Comparison of ENCODE assay signal across 22 cellular contexts in genomic region chr7:29815181-29816105, GRCh38. TPM values are rescaled to one million over a fixed set of nuclear protein-coding genes. Genes with fewer than 3 reads are reported as not detected.
DNase-seq lines count a peak whose midpoint lies in the region; ATAC-seq lines count a peak whose summit lies in the region.
"Had no signal": no experiment of that assay in that cellular context is flagged by ENCODE, and none has a peak within 500 bp of the region (broad histone marks: within the 10 kb centered on the region; RNA-seq: fewer than 3 reads in every experiment).

No MANE protein-coding gene starts in this region.

- ATAC-seq in HG02610 (IDR thresholded peaks at IDR 0.05; ENCODE audit: unreplicated experiment), result no peak
- no peak for ATAC-seq in activated naive CD4-positive, alpha-beta T cell treated with anti-CD3 and anti-CD28 coated beads, Interleukin-2, amount 50 U/mL, for 72 hours

- no peaks in the 10 kb centered on the region for H3K36me3 Mint-ChIP-seq in activated naive CD4-positive, alpha-beta T cell treated with anti-CD3 and anti-CD28 coated beads, Interleukin-2, amount 50 U/mL, for 72 hours
- H3K36me3 Mint-ChIP-seq: CD14-positive monocyte had no signal

- no peak overlapping the region for H3K4me3 ChIP-seq in skeletal muscle cell (ENCODE audit: low read depth, low read length)

- DNase-seq in HT-29 (ENCODE audit: low spot score), result peak; percentile 15
- DNase-seq in RPMI8226, result peak; percentile 39
- DNase-seq in kidney tubule cell (ENCODE audit: low spot score), result peak; percentile 28
- peak; percentile 0 for DNase-seq in skeletal muscle cell (ENCODE audit: low read depth)
- DNase-seq in activated naive CD4-positive, alpha-beta T cell treated with anti-CD3 and anti-CD28 coated beads, Interleukin-2, amount 50 U/mL, for 72 hours (ENCODE audit: low spot score in 2 of 2), result no peak
- no peak for DNase-seq in HUDEP-2 (lab: John Stamatoyannopoulos, UW; ENCODE audit: unreplicated experiment in 76 of 76)
- DNase-seq: DMS153; GDM1; H7; KG1; MV-4-11; NCI-H1417; NCI-H187; NCI-H2171; NCI-H526; NK-92 treated with Interleukin-12 subunit alpha and Interleukin-12 subunit beta, amount 100 ng/mL, for 24 hours; SHP77; T-helper 1 cell had no signal

- H3K9me3 Mint-ChIP-seq in activated naive CD4-positive, alpha-beta T cell treated with anti-CD3 and anti-CD28 coated beads, Interleukin-2, amount 50 U/mL, for 72 hours, result no peaks in the 10 kb centered on the region
- H3K9me3 Mint-ChIP-seq: CD14-positive monocyte had no signal

- no peak overlapping the region for H3K27ac Mint-ChIP-seq in activated naive CD4-positive, alpha-beta T cell treated with anti-CD3 and anti-CD28 coated beads, Interleukin-2, amount 50 U/mL, for 72 hours

RNA-seq across cellular contexts. Expression of gene WIPF3, which starts 9.1 kb away (rescaled TPM):
- 0.10 and 0.26 TPM in 2 replicates for total RNA-seq in HT-29 (2014; rRNA removed; shearing (Covaris generic))
- total RNA-seq in activated naive CD4-positive, alpha-beta T cell treated with anti-CD3 and anti-CD28 coated beads, Interleukin-2, amount 50 U/mL, for 72 hours, result not detected
- total RNA-seq: Daoy, OCI-LY7 had no signal

Comparison
In these comparisons a context has a peak if more than half of its experiments do, and no peak if none do; other contexts are left out.
1. DNase-seq: peak in HT-29 (single experiment), RPMI8226 (single experiment), kidney tubule cell (single experiment) and skeletal muscle cell (single experiment); none in activated naive CD4-positive, alpha-beta T cell treated with anti-CD3 and anti-CD28 coated beads, Interleukin-2, amount 50 U/mL, for 72 hours (0 of 2) and HUDEP-2 (0 of 76).